Comparison of ENCODE assay signal across 12 cellular contexts in genomic region chr20:38843346-38843745, GRCh38. TPM values are rescaled to one million over a fixed set of nuclear protein-coding genes. Genes with fewer than 3 reads are reported as not detected.
A peak's percentile ranks its signal among the peaks of the same experiment; 100 is the strongest.
DNase-seq lines count a peak whose midpoint lies in the region; ATAC-seq and TF ChIP-seq lines count a peak whose summit lies in the region.
"Had no signal": no experiment of that assay in that cellular context is flagged by ENCODE, and none has a peak within 500 bp of the region (broad histone marks: within the 10 kb centered on the region; RNA-seq: fewer than 3 reads in every experiment).

No MANE protein-coding gene starts in this region.

- H3K9me3 ChIP-seq in T-helper 17 cell (ENCODE audit: control insufficient read depth, low read length, poor library complexity, severe bottlenecking) = no peaks in the 10 kb centered on the region
- H3K9me3 ChIP-seq: psoas muscle had no signal

- no peak for ATAC-seq in GM18505 (IDR thresholded peaks at IDR 0.05; ENCODE audit: unreplicated experiment)
- ATAC-seq in T-helper 17 cell = no peak
- ATAC-seq in SK-N-SH treated with all-trans-retinoic acid at 6 μM for 48 hours = no peak
- no peak for ATAC-seq in HG03469 (IDR thresholded peaks at IDR 0.05; ENCODE audit: unreplicated experiment)
- ATAC-seq: left ventricle myocardium superior, psoas muscle had no signal

- DNase-seq in T-helper 17 cell (no peak), EL (no peak), iPS-NIHi7 (ENCODE audit: extremely low spot score) (no peak)
- peak; percentile 37 to 57 for DNase-seq in stimulated activated CD4-positive, alpha-beta T cell treated with anti-CD3 and anti-CD28 coated beads, Interleukin-4, amount 100 ng/mL, for 48 hours (ENCODE audit: low read depth in 2 of 2)
- DNase-seq: foreskin fibroblast, left ventricle myocardium superior, NCI-H187, psoas muscle had no signal

- no peaks in the 10 kb centered on the region for H3K9me3 Mint-ChIP-seq in activated naive CD8-positive, alpha-beta T cell (ENCODE audit: low read depth)

- peak; percentile 13 for TF ChIP-seq POLR2A in GM18505 (IDR thresholded peaks at IDR 0.05; ENCODE audit: borderline replicate concordance, extremely low read depth, insufficient read depth, insufficient read length)

- peak overlapping the region; percentile 100 for H3K27ac Mint-ChIP-seq in T-helper 17 cell
- H3K27ac Mint-ChIP-seq in activated naive CD8-positive, alpha-beta T cell = peak overlapping the region; percentile 100

- H3K27me3 Mint-ChIP-seq in T-helper 17 cell = no peaks in the 10 kb centered on the region
- no peaks in the 10 kb centered on the region for H3K27me3 Mint-ChIP-seq in activated naive CD8-positive, alpha-beta T cell

- peaks cover 62% of the 10 kb centered on the region for H3K4me1 Mint-ChIP-seq in T-helper 17 cell
- H3K4me1 Mint-ChIP-seq in activated naive CD8-positive, alpha-beta T cell (ENCODE audit: low read depth) = peaks cover 85% of the 10 kb centered on the region

- H3K4me3 Mint-ChIP-seq in T-helper 17 cell = peak overlapping the region; percentile 25
- peak overlapping the region; percentile 85 for H3K4me3 Mint-ChIP-seq in activated naive CD8-positive, alpha-beta T cell

- H3K36me3 Mint-ChIP-seq in T-helper 17 cell (ENCODE audit: low read depth) = peaks cover 8% of the 10 kb centered on the region
- H3K36me3 Mint-ChIP-seq in activated naive CD8-positive, alpha-beta T cell = peaks cover 44% of the 10 kb centered on the region

TF ChIP-seq in SK-N-SH treated with all-trans-retinoic acid at 6 μM for 48 hours, 23 proteins besides CTCF, POLR2A, EP300 and RAD21:
- no peak for TF ChIP-seq CSDC2 (CRISPR knock-in tag; IDR thresholded peaks at IDR 0.05)
- TF ChIP-seq TOX (CRISPR knock-in tag; IDR thresholded peaks at IDR 0.05; ENCODE audit: borderline replicate concordance) = no peak
- TF ChIP-seq ZNF565 (CRISPR knock-in tag; conservative IDR thresholded peaks at IDR 0.05; ENCODE audit: low read depth) = no peak
- TF ChIP-seq ZC3H10 (CRISPR knock-in tag; IDR thresholded peaks at IDR 0.05) = no peak
- TF ChIP-seq SNAI2 (CRISPR knock-in tag; IDR thresholded peaks at IDR 0.05) = no peak
- TF ChIP-seq ZFP30 (CRISPR knock-in tag; IDR thresholded peaks at IDR 0.05) = no peak
- TF ChIP-seq, protein P1, sequence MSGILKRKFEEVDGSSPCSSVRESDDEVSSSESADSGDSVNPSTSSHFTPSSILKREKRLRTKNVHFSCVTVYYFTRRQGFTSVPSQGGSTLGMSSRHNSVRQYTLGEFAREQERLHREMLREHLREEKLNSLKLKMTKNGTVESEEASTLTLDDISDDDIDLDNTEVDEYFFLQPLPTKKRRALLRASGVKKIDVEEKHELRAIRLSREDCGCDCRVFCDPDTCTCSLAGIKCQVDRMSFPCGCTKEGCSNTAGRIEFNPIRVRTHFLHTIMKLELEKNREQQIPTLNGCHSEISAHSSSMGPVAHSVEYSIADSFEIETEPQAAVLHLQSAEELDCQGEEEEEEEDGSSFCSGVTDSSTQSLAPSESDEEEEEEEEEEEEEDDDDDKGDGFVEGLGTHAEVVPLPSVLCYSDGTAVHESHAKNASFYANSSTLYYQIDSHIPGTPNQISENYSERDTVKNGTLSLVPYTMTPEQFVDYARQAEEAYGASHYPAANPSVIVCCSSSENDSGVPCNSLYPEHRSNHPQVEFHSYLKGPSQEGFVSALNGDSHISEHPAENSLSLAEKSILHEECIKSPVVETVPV (CRISPR knock-in tag; IDR thresholded peaks at IDR 0.05) = no peak
- TF ChIP-seq ARNTL (CRISPR knock-in tag; IDR thresholded peaks at IDR 0.05; ENCODE audit: borderline replicate concordance, low read depth) = no peak

RNA-seq across cellular contexts. Expression of gene PPP1R16B, which starts 37.8 kb away (rescaled TPM):
- 10 to 100 TPM; 45.6 to 60.9 TPM for total RNA-seq in T-helper 17 cell

Comparison
In these comparisons a context has a peak if more than half of its experiments do, and no peak if none do; other contexts are left out.
1. DNase-seq: peak in stimulated activated CD4-positive, alpha-beta T cell treated with anti-CD3 and anti-CD28 coated beads, Interleukin-4, amount 100 ng/mL, for 48 hours (2 of 2); none in T-helper 17 cell (0 of 3), EL (single experiment) and iPS-NIHi7 (single experiment).